ENCODE assay signal across 8 cellular contexts in the genomic region with DNA sequence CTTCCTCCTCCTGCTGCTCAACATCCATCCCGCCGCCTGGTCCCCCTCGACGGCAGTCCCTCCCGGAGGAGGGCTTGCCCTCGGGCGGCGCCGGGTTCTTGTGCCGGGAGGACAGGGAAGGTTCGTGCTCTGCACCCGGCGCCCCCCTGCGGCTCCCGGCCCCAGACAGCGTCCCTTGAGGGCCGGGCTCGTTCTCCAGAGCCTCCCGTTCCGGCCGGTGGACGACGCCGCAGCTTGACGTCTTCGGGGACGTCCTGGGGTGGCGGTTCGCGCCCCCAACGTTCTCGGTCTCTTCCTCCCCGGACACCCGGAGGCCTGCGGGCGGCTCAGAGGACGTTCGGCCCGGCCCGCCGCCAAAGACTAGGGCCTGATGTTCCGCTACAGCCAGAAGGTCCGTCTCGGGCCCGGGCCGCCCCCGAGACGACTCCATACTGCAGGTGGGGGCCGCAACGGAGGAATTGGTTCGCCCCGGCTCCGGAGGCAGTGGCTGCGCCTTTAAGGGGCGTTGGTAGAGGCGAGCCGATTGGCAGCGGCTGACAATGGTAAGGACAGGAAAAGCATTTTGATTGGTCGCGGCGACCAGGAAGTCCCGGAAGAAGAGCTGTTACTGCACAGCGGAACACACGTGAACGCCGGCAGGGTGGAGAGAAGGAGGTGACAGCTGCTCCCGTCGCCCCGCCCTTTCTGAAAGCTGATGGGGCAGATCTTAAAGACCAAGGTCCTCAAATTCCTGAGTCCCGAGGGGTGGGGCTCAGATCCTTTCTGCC. TPM values are rescaled to one million over a fixed set of nuclear protein-coding genes. Genes with fewer than 3 reads are reported as not detected.
A peak's percentile ranks its signal among the peaks of the same experiment; 100 is the strongest.
DNase-seq lines count a peak whose midpoint lies in the region; FAIRE-seq and TF ChIP-seq lines count a peak whose summit lies in the region.

A gene (minus strand): TSS at position 470 of the 767 bp plus-strand sequence. CDS start 40 bp downstream, at position 430.

- DNase-seq in COLO668 (lab: John Stamatoyannopoulos, UW; ENCODE audit: unreplicated experiment) (peak; percentile 89), GM20000 (ENCODE audit: low spot score) (peak; percentile 92), HTR-8/SVneo (ENCODE audit: insufficient read length, low spot score) (peak; percentile 96), NOMO-1 treated with DMSO at 0.1 percent for 48 hours (lab: John Stamatoyannopoulos, UW; ENCODE audit: unreplicated experiment) (peak; percentile 99), mesenteric fat pad (ENCODE audit: low spot score) (peak; percentile 98)
- DNase-seq in activated CD8-positive, alpha-beta memory T cell treated with anti-CD3 and anti-CD28 coated beads for 48 hours (ENCODE audit: low read depth in 2 of 3, low spot score in 2 of 3) = peak; percentile 58 to 88 (median 85)
- peak; percentile 63 for DNase-seq in stimulated activated CD8-positive, alpha-beta memory T cell treated with anti-CD3 and anti-CD28 coated beads, Interleukin-15, amount 100 ng/mL, for 24 hours (ENCODE audit: low read depth)

- H3K9me3 ChIP-seq in endocrine pancreas (ENCODE audit: control insufficient read depth, low read length) = no peaks in the 10 kb centered on the region

- H3K36me3 ChIP-seq in endocrine pancreas (ENCODE audit: control insufficient read depth, insufficient read depth, low read length) = no peaks in the 10 kb centered on the region

- no peaks in the 10 kb centered on the region for H3K4me1 ChIP-seq in endocrine pancreas (ENCODE audit: control insufficient read depth, insufficient read depth, low read length)

- peak; percentile 83 for FAIRE-seq in HTR-8/SVneo (lab: Jason Lieb, UNC)

- H3K27me3 ChIP-seq in endocrine pancreas (ENCODE audit: control insufficient read depth, insufficient read depth, low read length) = no peaks in the 10 kb centered on the region

- H3K4me3 ChIP-seq in endocrine pancreas (ENCODE audit: control insufficient read depth, insufficient read depth, low read length) = peak within 1 kb of the TSS; percentile 32

- peak within 1 kb of the TSS; percentile 19 for H3K9ac ChIP-seq in endocrine pancreas (ENCODE audit: control insufficient read depth, insufficient read depth, low read length)

- TF ChIP-seq CTCF in GM20000 (IDR thresholded peaks at IDR 0.05; ENCODE audit: extremely low read depth, missing control alignments) = no peak

RNA-seq across cellular contexts. Expression of the gene that starts here (rescaled TPM):
- total RNA-seq in mesenteric fat pad = 5.8 TPM

Comparison
In these comparisons a context has a peak if more than half of its experiments do, and no peak if none do; other contexts are left out.
1. Peak in every context shown above with its lines: DNase-seq and H3K4me3 ChIP-seq.